ENCODE assay signal across 16 cellular contexts in the genomic region with DNA sequence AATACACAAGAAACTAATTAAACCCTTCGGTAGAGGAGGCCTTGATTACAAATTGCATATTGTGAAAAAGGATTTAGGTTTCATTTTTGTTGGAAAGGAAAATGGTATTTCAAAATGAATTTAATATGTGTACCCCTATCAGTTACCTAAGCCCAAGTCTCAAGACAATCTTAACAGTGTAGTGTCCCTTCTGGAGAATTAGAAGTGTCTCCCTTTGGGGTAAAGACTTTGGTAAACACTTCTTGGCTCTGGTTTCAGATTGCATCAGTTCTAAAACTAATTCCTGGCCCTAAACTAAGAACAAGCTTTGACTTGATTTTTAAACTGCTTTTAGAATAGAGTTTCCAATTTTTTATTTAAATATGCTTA. TPM values are rescaled to one million over a fixed set of nuclear protein-coding genes. Genes with fewer than 3 reads are reported as not detected.
DNase-seq lines count a peak whose midpoint lies in the region; ATAC-seq and TF ChIP-seq lines count a peak whose summit lies in the region.
"Had no signal": no experiment of that assay in that cellular context is flagged by ENCODE, and none has a peak within 500 bp of the region (broad histone marks: within the 10 kb centered on the region; RNA-seq: fewer than 3 reads in every experiment).

No MANE protein-coding gene starts in this region.

- peaks cover 3% of the 10 kb centered on the region for H3K27me3 Mint-ChIP-seq in activated CD8-positive, alpha-beta T cell treated with anti-CD3 and anti-CD28 coated beads for 36 hours
- H3K27me3 Mint-ChIP-seq in activated CD8-positive, alpha-beta T cell treated with anti-CD3 and anti-CD28 coated beads, Interleukin-2, amount 10 ng/mL, durations not matched to agents 7 days and 5 days (ENCODE audit: low read depth), result peaks cover 9% of the 10 kb centered on the region
- H3K27me3 Mint-ChIP-seq: dendritic cell treated with granulocyte-macrophage colony-stimulating factor and Interleukin-4, amounts not matched to agents 40 ng/mL and 50 ng/mL, for 4 days had no signal

- no peaks in the 10 kb centered on the region for H3K9me3 ChIP-seq in neutrophil
- peaks cover 3% of the 10 kb centered on the region for H3K9me3 ChIP-seq in HAP-1

- no peak for DNase-seq in activated CD8-positive, alpha-beta T cell treated with anti-CD3 and anti-CD28 coated beads for 36 hours
- no peak for DNase-seq in activated CD8-positive, alpha-beta T cell treated with anti-CD3 and anti-CD28 coated beads, Interleukin-2, amount 10 ng/mL, durations not matched to agents 7 days and 5 days
- DNase-seq in epithelial cell of prostate (ENCODE audit: low read depth, low spot score) (no peak), HAP-1 (ENCODE audit: low spot score in 2 of 2) (no peak), MV-4-11 (lab: John Stamatoyannopoulos, UW) (no peak)
- DNase-seq: activated CD4-positive, alpha-beta T cell treated with anti-CD3 and anti-CD28 coated beads, Interleukin-2, amount 50 U/mL, for 1 hour; activated naive CD4-positive, alpha-beta T cell treated with anti-CD3 and anti-CD28 coated beads for 36 hours; DMS79 treated with DMSO at 0.1 percent for 48 hours; head of caudate nucleus; NCI-H1105; stimulated activated CD8-positive, alpha-beta memory T cell treated with anti-CD3 and anti-CD28 coated beads, Interleukin-4, amount 100 ng/mL, for 48 hours; T-helper 1 cell had no signal

- no peaks in the 10 kb centered on the region for H3K27me3 ChIP-seq in neutrophil
- H3K27me3 ChIP-seq in HAP-1 (ENCODE audit: low read depth), result no peaks in the 10 kb centered on the region

- H3K27ac Mint-ChIP-seq in activated CD8-positive, alpha-beta T cell treated with anti-CD3 and anti-CD28 coated beads for 36 hours, result peak overlapping the region; percentile 13
- H3K27ac Mint-ChIP-seq in activated CD8-positive, alpha-beta T cell treated with anti-CD3 and anti-CD28 coated beads, Interleukin-2, amount 10 ng/mL, durations not matched to agents 7 days and 5 days, result no peak overlapping the region
- H3K27ac Mint-ChIP-seq: activated naive CD4-positive, alpha-beta T cell treated with anti-CD3 and anti-CD28 coated beads for 36 hours; dendritic cell treated with granulocyte-macrophage colony-stimulating factor and Interleukin-4, amounts not matched to agents 40 ng/mL and 50 ng/mL, for 4 days had no signal

- peak overlapping the region; percentile 97 for H3K27ac ChIP-seq in epithelial cell of prostate
- H3K27ac ChIP-seq in neutrophil, result peak overlapping the region; percentile 88
- H3K27ac ChIP-seq in urinary bladder (ENCODE audit: low read depth), result peak overlapping the region; percentile 70

- POLR2A ChIA-PET in activated CD8-positive, alpha-beta T cell treated with anti-CD3 and anti-CD28 coated beads for 36 hours (lab: Charles Lee), result interaction anchor here (1.5 kb wide), 1 partner anchor 29 kb away, joined by 4 read pairs; no protein-coding TSS in a partner anchor
- POLR2A ChIA-PET in activated CD8-positive, alpha-beta T cell treated with anti-CD3 and anti-CD28 coated beads, Interleukin-2, amount 10 ng/mL, durations not matched to agents 7 days and 5 days (lab: Charles Lee), result no interaction called here

- intact Hi-C loops in activated CD8-positive, alpha-beta T cell treated with anti-CD3 and anti-CD28 coated beads for 36 hours (cut with micrococcal nuclease), result loop anchor here (10.0 kb wide), 1 partner anchor 159 kb away; no protein-coding TSS in a partner anchor

- WGBS in urinary bladder, result 5% methylated on average over 1 of the region's 1 CpG

- no peak overlapping the region for H3K4me3 ChIP-seq in neutrophil (ENCODE audit: low read depth in 1 of 2, low read length in 1 of 2)
- no peak overlapping the region for H3K4me3 ChIP-seq in urinary bladder (ENCODE audit: low read depth, low read length)
- no peak overlapping the region for H3K4me3 ChIP-seq in HAP-1

- in situ Hi-C loops in HAP-1 (cut with MboI; ENCODE audit: low sequenced_read_pairs), result no loop called here

- peaks cover 31% of the 10 kb centered on the region for H3K4me1 Mint-ChIP-seq in activated CD8-positive, alpha-beta T cell treated with anti-CD3 and anti-CD28 coated beads for 36 hours (ENCODE audit: low read depth)
- H3K4me1 Mint-ChIP-seq in activated CD8-positive, alpha-beta T cell treated with anti-CD3 and anti-CD28 coated beads, Interleukin-2, amount 10 ng/mL, durations not matched to agents 7 days and 5 days (ENCODE audit: low read depth), result peaks cover 36% of the 10 kb centered on the region

- no peaks in the 10 kb centered on the region for H3K36me3 ChIP-seq in neutrophil
- no peaks in the 10 kb centered on the region for H3K36me3 ChIP-seq in urinary bladder (ENCODE audit: insufficient read depth)
- H3K36me3 ChIP-seq in HAP-1 (replicated peaks), result no peaks in the 10 kb centered on the region

- CTCF ChIA-PET in activated CD8-positive, alpha-beta T cell treated with anti-CD3 and anti-CD28 coated beads for 36 hours (lab: Charles Lee), result interaction anchor here (1.1 to 10.7 kb wide), 4 partner anchors 9 to 95 kb away, joined by 4 to 142 read pairs (median 6); no protein-coding TSS in a partner anchor
- CTCF ChIA-PET in activated CD8-positive, alpha-beta T cell treated with anti-CD3 and anti-CD28 coated beads, Interleukin-2, amount 10 ng/mL, durations not matched to agents 7 days and 5 days (lab: Charles Lee), result interaction anchor here (1.3 to 12.6 kb wide), 5 partner anchors 20 to 56 kb away, joined by 3 to 225 read pairs (median 4); no protein-coding TSS in a partner anchor

- ATAC-seq in activated CD8-positive, alpha-beta T cell treated with anti-CD3 and anti-CD28 coated beads for 36 hours, result no peak
- ATAC-seq in activated CD8-positive, alpha-beta T cell treated with anti-CD3 and anti-CD28 coated beads, Interleukin-2, amount 10 ng/mL, durations not matched to agents 7 days and 5 days, result no peak
- ATAC-seq in GM21723 (IDR thresholded peaks at IDR 0.05; ENCODE audit: unreplicated experiment), result no peak

- H3K9me3 Mint-ChIP-seq in activated CD8-positive, alpha-beta T cell treated with anti-CD3 and anti-CD28 coated beads for 36 hours, result peaks cover 4% of the 10 kb centered on the region
- H3K9me3 Mint-ChIP-seq in activated CD8-positive, alpha-beta T cell treated with anti-CD3 and anti-CD28 coated beads, Interleukin-2, amount 10 ng/mL, durations not matched to agents 7 days and 5 days (ENCODE audit: insufficient read depth), result no peaks in the 10 kb centered on the region
- H3K9me3 Mint-ChIP-seq: activated naive CD4-positive, alpha-beta T cell treated with anti-CD3 and anti-CD28 coated beads for 36 hours had no signal

- no peak for TF ChIP-seq CTCF in activated CD8-positive, alpha-beta T cell treated with anti-CD3 and anti-CD28 coated beads for 36 hours (IDR thresholded peaks at IDR 0.05)
- TF ChIP-seq CTCF in neutrophil (IDR thresholded peaks at IDR 0.05), result no peak

- peaks cover 43 to 45% of the 10 kb centered on the region in 2 experiments for H3K4me1 ChIP-seq in neutrophil (ENCODE audit: control insufficient read depth in 1 of 2, insufficient read depth in 1 of 2, low read depth in 1 of 2, low read length in 1 of 2)
- no peaks in the 10 kb centered on the region for H3K4me1 ChIP-seq in urinary bladder (ENCODE audit: insufficient read depth)
- H3K4me1 ChIP-seq in HAP-1, result peaks cover 9% of the 10 kb centered on the region

- no peak overlapping the region for H3K4me3 Mint-ChIP-seq in activated CD8-positive, alpha-beta T cell treated with anti-CD3 and anti-CD28 coated beads for 36 hours
- no peak overlapping the region for H3K4me3 Mint-ChIP-seq in activated CD8-positive, alpha-beta T cell treated with anti-CD3 and anti-CD28 coated beads, Interleukin-2, amount 10 ng/mL, durations not matched to agents 7 days and 5 days
- H3K4me3 Mint-ChIP-seq: activated naive CD4-positive, alpha-beta T cell treated with anti-CD3 and anti-CD28 coated beads for 36 hours; dendritic cell treated with granulocyte-macrophage colony-stimulating factor and Interleukin-4, amounts not matched to agents 40 ng/mL and 50 ng/mL, for 4 days had no signal

- peaks cover 7% of the 10 kb centered on the region for H3K36me3 Mint-ChIP-seq in activated CD8-positive, alpha-beta T cell treated with anti-CD3 and anti-CD28 coated beads for 36 hours (ENCODE audit: low read depth)
- H3K36me3 Mint-ChIP-seq in activated CD8-positive, alpha-beta T cell treated with anti-CD3 and anti-CD28 coated beads, Interleukin-2, amount 10 ng/mL, durations not matched to agents 7 days and 5 days (ENCODE audit: low read depth), result peaks cover 7% of the 10 kb centered on the region

RNA-seq across cellular contexts. Expression of gene STOM, which starts 3.3 kb away (rescaled TPM):
- 10 to 100 TPM; 31.7 to 32.5 TPM for total RNA-seq in activated CD8-positive, alpha-beta T cell treated with anti-CD3 and anti-CD28 coated beads for 36 hours
- 10 to 100 TPM; 50.7 to 54.9 TPM for total RNA-seq in activated CD8-positive, alpha-beta T cell treated with anti-CD3 and anti-CD28 coated beads, Interleukin-2, amount 10 ng/mL, durations not matched to agents 7 days and 5 days
- total RNA-seq in urinary bladder, result 148 TPM
- 263 TPM for polyA plus RNA-seq in urinary bladder
